Comparison of ENCODE assay signal across 9 cellular contexts in genomic region chr2:100818606-100819364, GRCh38. TPM values are rescaled to one million over a fixed set of nuclear protein-coding genes. Genes with fewer than 3 reads are reported as not detected.
DNase-seq lines count a peak whose midpoint lies in the region; ATAC-seq and TF ChIP-seq lines count a peak whose summit lies in the region.
"Had no signal": no experiment of that assay in that cellular context is flagged by ENCODE, and none has a peak within 500 bp of the region (broad histone marks: within the 10 kb centered on the region; RNA-seq: fewer than 3 reads in every experiment).

No MANE protein-coding gene starts in this region.

- no peaks in the 10 kb centered on the region for H3K9me3 Mint-ChIP-seq in activated naive CD8-positive, alpha-beta T cell treated with anti-CD3 and anti-CD28 coated beads for 36 hours
- H3K9me3 Mint-ChIP-seq in osteocyte (ENCODE audit: unreplicated experiment): no peaks in the 10 kb centered on the region

- under 1% methylated on average over 50 of the region's 50 CpGs for WGBS in HUES64

- peaks cover 70% of the 10 kb centered on the region for H3K27me3 ChIP-seq in HUES64 (ENCODE audit: insufficient read depth, low read length)

- no peak overlapping the region for H3K27ac ChIP-seq in HUES64 (ENCODE audit: low read depth, low read length)

- ATAC-seq in HG03342 (IDR thresholded peaks at IDR 0.05; ENCODE audit: unreplicated experiment): no peak
- ATAC-seq in HG03280 (IDR thresholded peaks at IDR 0.05; ENCODE audit: unreplicated experiment): no peak

- peaks cover 40% of the 10 kb centered on the region for H3K27me3 Mint-ChIP-seq in activated naive CD8-positive, alpha-beta T cell treated with anti-CD3 and anti-CD28 coated beads for 36 hours
- no peaks in the 10 kb centered on the region for H3K27me3 Mint-ChIP-seq in osteocyte (ENCODE audit: unreplicated experiment)

- peak overlapping the region; percentile 79 for H3K4me3 Mint-ChIP-seq in activated naive CD8-positive, alpha-beta T cell treated with anti-CD3 and anti-CD28 coated beads for 36 hours
- peak overlapping the region; percentile 82 for H3K4me3 Mint-ChIP-seq in osteocyte (ENCODE audit: unreplicated experiment)

- H3K4me1 ChIP-seq in HUES64 (ENCODE audit: insufficient read depth, low read length): peaks cover 19% of the 10 kb centered on the region

- peak overlapping the region; percentile 64 for H3K4me3 ChIP-seq in HUES64 (ENCODE audit: low read length)

- H3K4me1 Mint-ChIP-seq in activated naive CD8-positive, alpha-beta T cell treated with anti-CD3 and anti-CD28 coated beads for 36 hours: peaks cover 25% of the 10 kb centered on the region
- peaks cover 43% of the 10 kb centered on the region for H3K4me1 Mint-ChIP-seq in osteocyte (ENCODE audit: unreplicated experiment)

- intact Hi-C loops in head of caudate nucleus (cut with DNase I): loop anchor here (10.0 kb wide), 1 partner anchor 204 kb away; no protein-coding TSS in a partner anchor

- peak; percentile 49 for TF ChIP-seq CTCF in osteocyte (IDR thresholded peaks at IDR 0.05)

- H3K9me3 ChIP-seq in HUES64 (ENCODE audit: insufficient read depth, low read depth, low read length): no peaks in the 10 kb centered on the region

- H3K9ac ChIP-seq in HUES64 (ENCODE audit: low read depth, low read length): peak overlapping the region; percentile 55

- H3K36me3 Mint-ChIP-seq in activated naive CD8-positive, alpha-beta T cell treated with anti-CD3 and anti-CD28 coated beads for 36 hours: peaks cover under 1% of the 10 kb centered on the region
- no peaks in the 10 kb centered on the region for H3K36me3 Mint-ChIP-seq in osteocyte (ENCODE audit: unreplicated experiment)
- H3K36me3 Mint-ChIP-seq: naive B cell had no signal

- DNase-seq in Ammon's horn (ENCODE audit: low spot score) (peak; percentile 33), head of caudate nucleus (peak in 36 of 42 donors; percentile 29 to 78 (median 48)), osteocyte (ENCODE audit: extremely low spot score, unreplicated experiment) (peak; percentile 86)
- DNase-seq in activated naive CD8-positive, alpha-beta T cell treated with anti-CD3 and anti-CD28 coated beads for 36 hours: peak; percentile 29
- no peak for DNase-seq in effector CD4-positive, alpha-beta T cell
- DNase-seq: naive B cell had no signal

- no peaks in the 10 kb centered on the region for H3K36me3 ChIP-seq in HUES64 (ENCODE audit: insufficient read depth, low read length)

- peak overlapping the region; percentile 72 for H3K27ac Mint-ChIP-seq in activated naive CD8-positive, alpha-beta T cell treated with anti-CD3 and anti-CD28 coated beads for 36 hours
- H3K27ac Mint-ChIP-seq in osteocyte (ENCODE audit: unreplicated experiment): peak overlapping the region; percentile 86
- H3K27ac Mint-ChIP-seq: naive B cell had no signal

RNA-seq across cellular contexts. Expression of gene NPAS2, which starts 1.2 kb away (rescaled TPM):
- polyA plus RNA-seq in HUES64 (2013, experiment 1 of 2): 1.1 TPM
- 1.0 TPM for polyA plus RNA-seq in HUES64 (2013, experiment 2 of 2)
- 1 to 10 TPM; 7.3 to 9.3 TPM for total RNA-seq in activated naive CD8-positive, alpha-beta T cell treated with anti-CD3 and anti-CD28 coated beads for 36 hours
- 16.6 and 21.4 TPM in 2 replicates for total RNA-seq in osteocyte
